10 cellular contexts compared by ENCODE assay signal in genomic region chr20:41145821-41146620, GRCh38. TPM values are rescaled to one million over a fixed set of nuclear protein-coding genes. Genes with fewer than 3 reads are reported as not detected.
DNase-seq lines count a peak whose midpoint lies in the region; ATAC-seq and TF ChIP-seq lines count a peak whose summit lies in the region.
"Had no signal": no experiment of that assay in that cellular context is flagged by ENCODE, and none has a peak within 500 bp of the region (broad histone marks: within the 10 kb centered on the region; RNA-seq: fewer than 3 reads in every experiment).

No MANE protein-coding gene starts in this region.

- H3K4me3 ChIP-seq in transverse colon: no peak overlapping the region
- H3K4me3 ChIP-seq: PC-9 had no signal

- H3K27ac Mint-ChIP-seq in activated T-cell treated with anti-CD3 and anti-CD28 coated beads, Interleukin-2, amount 50 U/mL, for 24 hours: peak overlapping the region; percentile 97

- no peak for ATAC-seq in GM21576 (IDR thresholded peaks at IDR 0.05; ENCODE audit: unreplicated experiment)

- no peak overlapping the region for H3K4me3 Mint-ChIP-seq in activated T-cell treated with anti-CD3 and anti-CD28 coated beads, Interleukin-2, amount 50 U/mL, for 24 hours

- H3K27me3 ChIP-seq in transverse colon: no peaks in the 10 kb centered on the region

- no peak for TF ChIP-seq CTCF in transverse colon (IDR thresholded peaks at IDR 0.05)

- TF ChIP-seq POLR2A in transverse colon (IDR thresholded peaks at IDR 0.05): no peak

- H3K27me3 Mint-ChIP-seq in activated T-cell treated with anti-CD3 and anti-CD28 coated beads, Interleukin-2, amount 50 U/mL, for 24 hours: no peaks in the 10 kb centered on the region

- H3K27ac ChIP-seq in cingulate gyrus (ENCODE audit: low read depth, low read length): peak overlapping the region; percentile 80
- H3K27ac ChIP-seq in transverse colon: peak overlapping the region; percentile 21 to 50 (median 30)
- H3K27ac ChIP-seq: PC-9 had no signal

- 69% methylated on average over 12 of the region's 12 CpGs; no CpG with 5 or more reads in 1 of the 2 donors for WGBS in transverse colon (ENCODE audit: low coverage in 1 of 2), 2 donors

- H3K36me3 Mint-ChIP-seq in activated T-cell treated with anti-CD3 and anti-CD28 coated beads, Interleukin-2, amount 50 U/mL, for 24 hours (ENCODE audit: low read depth): peaks cover 50% of the 10 kb centered on the region

- peaks cover 17 to 78% (median 27%) of the 10 kb centered on the region in 4 donors for H3K4me1 ChIP-seq in transverse colon

- in situ Hi-C loops in transverse colon (cut with MboI; ENCODE audit: low pct_ligation_motif_present in 1 of 4, low pct_unique_long_range_greater_than_20kb in 1 of 4, low sequenced_read_pairs in 3 of 4): no loop called here

- no peaks in the 10 kb centered on the region for H3K36me3 ChIP-seq in transverse colon

- H3K9me3 Mint-ChIP-seq in activated T-cell treated with anti-CD3 and anti-CD28 coated beads, Interleukin-2, amount 50 U/mL, for 24 hours: no peaks in the 10 kb centered on the region
- H3K9me3 Mint-ChIP-seq: IgD-negative memory B cell had no signal

- H3K9me3 ChIP-seq in transverse colon: no peaks in the 10 kb centered on the region

- H3K4me1 Mint-ChIP-seq in activated T-cell treated with anti-CD3 and anti-CD28 coated beads, Interleukin-2, amount 50 U/mL, for 24 hours (ENCODE audit: low read depth): peaks cover 97% of the 10 kb centered on the region

- DNase-seq in activated T-cell treated with anti-CD3 and anti-CD28 coated beads, Interleukin-2, amount 50 U/mL, for 24 hours: no peak
- no peak for DNase-seq in activated T-cell treated with anti-CD3 and anti-CD28 coated beads, Interleukin-2, amount 50 U/mL, for 48 hours
- DNase-seq in medulla oblongata (ENCODE audit: extremely low spot score) (peak; percentile 58), transverse colon (no peak), NCI-H1436 treated with DMSO at 0.1 percent for 48 hours (lab: John Stamatoyannopoulos, UW) (no peak), AG08396 (ENCODE audit: low spot score) (no peak)
- DNase-seq: PC-9 had no signal

- no peak for TF ChIP-seq EP300 in transverse colon (IDR thresholded peaks at IDR 0.05; ENCODE audit: low read depth)

- intact Hi-C loops in transverse colon (cut with DNase I; ENCODE audit: low total_unique reads): no loop called here

RNA-seq across cellular contexts. Expression of gene PLCG1, which starts 8.7 kb away (rescaled TPM):
- 100 to 1,000 TPM in 3 of 4 donors, 10 to 100 TPM in 1; 82.7 to 377 (median 155) TPM for total RNA-seq in transverse colon
